ENCODE assay signal across 15 cellular contexts in the genomic region with DNA sequence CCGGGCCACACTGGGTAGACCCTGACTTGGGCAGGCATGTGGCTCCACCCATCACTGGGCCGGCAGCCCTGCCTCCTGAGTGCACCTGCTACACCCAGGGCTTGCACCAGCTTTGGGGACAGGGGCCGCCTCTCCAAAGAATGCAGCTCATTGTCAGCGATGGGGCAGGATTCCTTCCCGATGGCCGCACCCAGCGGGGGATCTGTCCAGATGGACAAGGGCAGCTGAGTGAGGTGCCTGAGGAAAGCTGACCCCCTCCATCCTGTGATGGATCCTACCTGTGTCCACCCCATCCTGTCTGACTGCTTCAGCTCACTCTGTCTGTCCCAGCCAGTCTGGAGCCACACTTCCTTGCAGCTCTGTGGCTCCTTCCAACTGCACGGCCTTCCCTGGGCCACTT. TPM values are rescaled to one million over a fixed set of nuclear protein-coding genes. Genes with fewer than 3 reads are reported as not detected.
DNase-seq lines count a peak whose midpoint lies in the region; ATAC-seq, FAIRE-seq and TF ChIP-seq lines count a peak whose summit lies in the region.
"Not testable (repeated sequence)": the region's sequence is repeated elsewhere in the genome, so short reads cannot be mapped to it uniquely, and the experiment has no call there.
"Had no signal": no experiment of that assay in that cellular context is flagged by ENCODE, and none has a peak within 500 bp of the region (broad histone marks: within the 10 kb centered on the region; RNA-seq: fewer than 3 reads in every experiment).

No MANE protein-coding gene starts in this region.

- not testable (repeated sequence) for TF ChIP-seq CTCF in A549 (IDR thresholded peaks at IDR 0.05); WTC11 (IDR thresholded peaks at IDR 0.05); coronary artery (IDR thresholded peaks at IDR 0.05); endothelial cell (IDR thresholded peaks at IDR 0.05; ENCODE audit: unreplicated experiment)

- not testable (repeated sequence) for TF ChIP-seq RAD21 in A549 (conservative IDR thresholded peaks at IDR 0.05 in 1 of 2, IDR thresholded peaks at IDR 0.05 in 1 of 2)

- DNase-seq in A549 (ENCODE audit: low read depth in 1 of 2, low spot score in 1 of 2); endothelial cell (ENCODE audit: low spot score); memory B cell (ENCODE audit: low spot score in 2 of 2); stimulated activated effector memory CD8-positive, alpha-beta T cell treated with anti-CD3 and anti-CD28 coated beads, Interleukin-12 subunit alpha, Interleukin-12 subunit beta, amount 100 ng/mL, for 72 hours (ENCODE audit: low spot score in 2 of 2): not testable (repeated sequence)
- peak; percentile 19 for DNase-seq in WTC11 (ENCODE audit: low spot score)
- DNase-seq in coronary artery (ENCODE audit: low spot score): peak; percentile 59
- peak; percentile 7 for DNase-seq in iPS-NIHi7 (ENCODE audit: extremely low spot score)
- DNase-seq in neuronal stem cell (ENCODE audit: low spot score): peak; percentile 9

- POLR2A ChIA-PET in A549 (lab: Yijun Ruan, JAX); WTC11 (lab: Charles Lee): not testable (repeated sequence)

- not testable (repeated sequence) for H3K36me3 ChIP-seq in neuronal stem cell (replicated peaks in 1 of 2; ENCODE audit: control insufficient read depth in 2 of 2, insufficient read depth in 2 of 2, low read length in 2 of 2)

- not testable (repeated sequence) for H3K27ac ChIP-seq in A549; coronary artery; neuronal stem cell (replicated peaks; ENCODE audit: low read length)

- H3K4me3 ChIP-seq in A549; coronary artery; neuronal stem cell (ENCODE audit: low read length in 2 of 2): not testable (repeated sequence)

- H2BK15ac ChIP-seq in neuronal stem cell (ENCODE audit: low read length): peak overlapping the region; percentile 73

- H3K18ac ChIP-seq in neuronal stem cell (ENCODE audit: low read length): not testable (repeated sequence)

- peak; percentile 43 for FAIRE-seq in A549 (lab: Jason Lieb, UNC)

- H3K4ac ChIP-seq in neuronal stem cell (ENCODE audit: low read length): not testable (repeated sequence)

- not testable (repeated sequence) for H3K27me3 Mint-ChIP-seq in WTC11 (ENCODE audit: low read depth); endothelial cell (ENCODE audit: unreplicated experiment); memory B cell

- H4K8ac ChIP-seq in neuronal stem cell (ENCODE audit: low read depth, low read length): not testable (repeated sequence)

- H3K9ac ChIP-seq in neuronal stem cell (ENCODE audit: low read depth, low read length, poor library complexity): not testable (repeated sequence)

- H3K9me3 Mint-ChIP-seq in WTC11; endothelial cell (ENCODE audit: unreplicated experiment); memory B cell; stimulated activated effector memory CD8-positive, alpha-beta T cell treated with anti-CD3 and anti-CD28 coated beads, Interleukin-12 subunit alpha, Interleukin-12 subunit beta, amount 100 ng/mL, for 72 hours: not testable (repeated sequence)

- peak overlapping the region; percentile 9 for H2AK5ac ChIP-seq in neuronal stem cell (ENCODE audit: low read depth, low read length)

- WGBS in A549 (ENCODE audit: missing lambda C conversion rate): 78% methylated on average over 8 of the region's 8 CpGs
- no CpG with 5 or more reads among the region's 8 CpGs for WGBS in neuronal stem cell (ENCODE audit: extremely low coverage in 2 of 2, insufficient read length in 2 of 2, insufficient replicate concordance in 1 of 2), 2 donors

- peak overlapping the region; percentile 76 for H3K14ac ChIP-seq in neuronal stem cell (ENCODE audit: low read length)

- not testable (repeated sequence) for TF ChIP-seq EP300 in A549 (IDR thresholded peaks at IDR 0.05)

- not testable (repeated sequence) for TF ChIP-seq POLR2A in A549 (IDR thresholded peaks at IDR 0.05; ENCODE audit: low read length)

- not testable (repeated sequence) for H3K4me1 Mint-ChIP-seq in WTC11; endothelial cell (ENCODE audit: unreplicated experiment); memory B cell; stimulated activated effector memory CD8-positive, alpha-beta T cell treated with anti-CD3 and anti-CD28 coated beads, Interleukin-12 subunit alpha, Interleukin-12 subunit beta, amount 100 ng/mL, for 72 hours

- not testable (repeated sequence) for H2AFZ ChIP-seq in neuronal stem cell (ENCODE audit: low read length)

- H2BK120ac ChIP-seq in neuronal stem cell (ENCODE audit: low read depth, low read length): not testable (repeated sequence)

- not testable (repeated sequence) for H2BK5ac ChIP-seq in neuronal stem cell (ENCODE audit: low read length)

- not testable (repeated sequence) for H3K4me3 Mint-ChIP-seq in WTC11; endothelial cell (ENCODE audit: unreplicated experiment); memory B cell; stimulated activated effector memory CD8-positive, alpha-beta T cell treated with anti-CD3 and anti-CD28 coated beads, Interleukin-12 subunit alpha, Interleukin-12 subunit beta, amount 100 ng/mL, for 72 hours

- not testable (repeated sequence) for H3K9me3 ChIP-seq in A549; neuronal stem cell (replicated peaks in 1 of 2; ENCODE audit: control insufficient read depth in 2 of 2, insufficient read depth in 1 of 2, low read depth in 1 of 2, low read length in 2 of 2)

- H3K4me2 ChIP-seq in A549; neuronal stem cell (ENCODE audit: insufficient read depth, low read length, poor library complexity, severe bottlenecking): not testable (repeated sequence)

- not testable (repeated sequence) for H3K23ac ChIP-seq in neuronal stem cell (ENCODE audit: low read depth, low read length, poor library complexity)

- not testable (repeated sequence) for H3K79me1 ChIP-seq in neuronal stem cell (ENCODE audit: low read depth, low read length)

- not testable (repeated sequence) for H4K91ac ChIP-seq in neuronal stem cell (ENCODE audit: low read depth, low read length, poor library complexity)

- H3K27ac Mint-ChIP-seq in WTC11; stimulated activated effector memory CD8-positive, alpha-beta T cell treated with anti-CD3 and anti-CD28 coated beads, Interleukin-12 subunit alpha, Interleukin-12 subunit beta, amount 100 ng/mL, for 72 hours: not testable (repeated sequence)
- H3K27ac Mint-ChIP-seq in endothelial cell (ENCODE audit: unreplicated experiment) (peak overlapping the region; percentile 64), memory B cell (peak overlapping the region; percentile 56)

- H3K36me3 Mint-ChIP-seq in WTC11; endothelial cell (ENCODE audit: low read depth, unreplicated experiment); memory B cell; stimulated activated effector memory CD8-positive, alpha-beta T cell treated with anti-CD3 and anti-CD28 coated beads, Interleukin-12 subunit alpha, Interleukin-12 subunit beta, amount 100 ng/mL, for 72 hours: not testable (repeated sequence)

- H3K4me1 ChIP-seq in A549; neuronal stem cell (ENCODE audit: control insufficient read depth in 2 of 2, insufficient read depth in 1 of 2, low read depth in 1 of 2, low read length in 2 of 2): not testable (repeated sequence)

- H3K27me3 ChIP-seq in neuronal stem cell (ENCODE audit: control insufficient read depth in 3 of 3, insufficient read depth in 3 of 3, low read depth in 1 of 3, low read length in 3 of 3): not testable (repeated sequence)

- CTCF ChIA-PET in A549 (lab: Yijun Ruan, JAX); WTC11 (lab: Charles Lee): not testable (repeated sequence)

- H2BK12ac ChIP-seq in neuronal stem cell (ENCODE audit: low read length): not testable (repeated sequence)

- ATAC-seq in A549; WTC11; memory B cell (ENCODE audit: low read depth): not testable (repeated sequence)
- peak; percentile 9 for ATAC-seq in stimulated activated effector memory CD8-positive, alpha-beta T cell treated with anti-CD3 and anti-CD28 coated beads, Interleukin-12 subunit alpha, Interleukin-12 subunit beta, amount 100 ng/mL, for 72 hours

RNA-seq across cellular contexts. Expression of a gene that starts 10.9 kb away (rescaled TPM):
- polyA plus RNA-seq in A549 (2011; rRNA removed) (not detected in 2 replicates), A549 (2017; fragmentation: RNase III; extraction: RNeasy Plus Mini Kit Qiagen cat#74134 plus additional on column Dnase treatment) (not detected in 3 replicates)
- not detected in 2 replicates for polyA plus RNA-seq in A549 (2012; cell fraction: cytosol; rRNA removed)
- not detected in 2 replicates for polyA plus RNA-seq in A549 (2012; cell fraction: nucleus; rRNA removed)
- not detected in 2 replicates for polyA minus RNA-seq in A549 (2011; rRNA and poly(A)+ RNA removed)
- total RNA-seq in WTC11 (2021) (not detected in 3 replicates), endothelial cell (ENCODE audit: unreplicated experiment) (not detected)
- polyA plus RNA-seq in neuronal stem cell (2013, experiment 1 of 2): not detected
- polyA plus RNA-seq in neuronal stem cell (2013, experiment 2 of 2): not detected
- total RNA-seq: CD4-positive, alpha-beta T cell; CD8-positive, alpha-beta memory T cell; GM12878; GM23248; H4; H9 had no signal
- polyA plus RNA-seq: CD14-positive monocyte; CD8-positive, alpha-beta memory T cell; GM12878; GM23248 had no signal
